21 cellular contexts compared by ENCODE assay signal in the genomic region with DNA sequence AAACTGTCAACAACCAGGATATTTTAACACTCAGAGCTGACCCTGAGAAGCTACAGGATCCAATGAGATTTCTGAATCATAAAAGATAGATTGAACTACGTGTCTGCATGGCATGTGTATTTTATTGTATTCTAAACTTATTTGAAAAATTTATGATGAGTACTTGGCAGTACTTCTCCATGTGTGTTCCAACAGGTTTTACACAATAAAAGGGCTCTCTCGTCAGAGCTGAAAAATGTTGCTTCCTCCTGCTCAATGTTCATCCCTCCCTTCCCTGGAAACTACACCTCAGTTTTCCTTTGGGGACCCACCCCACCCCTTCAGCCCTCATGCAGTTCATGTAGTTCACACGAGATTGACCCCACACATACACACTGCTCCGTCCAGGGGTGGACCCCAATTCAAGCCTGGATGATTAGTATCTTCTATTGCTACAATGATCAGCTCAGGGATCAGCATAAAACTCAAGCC.
"Had no signal": no experiment of that assay in that cellular context is flagged by ENCODE, and none has a peak within 500 bp of the region (broad histone marks: within the 10 kb centered on the region; RNA-seq: fewer than 3 reads in every experiment).

No MANE protein-coding gene starts in this region.

- H3K27me3 Mint-ChIP-seq: activated B cell treated with CpG ODN at 0.5 μM for 24 hours; stimulated activated naive CD8-positive, alpha-beta T cell treated with anti-CD3 and anti-CD28 coated beads, Interleukin-15, Interleukin-2, amounts not matched to agents 100 ng/mL and 50 ng/mL, for 24 hours had no signal

- H3K36me3 ChIP-seq: esophagus squamous epithelium, heart left ventricle, right atrium auricular region, upper lobe of left lung had no signal

- FAIRE-seq: colon, frontal cortex had no signal

- H3K9me3 ChIP-seq: esophagus squamous epithelium, heart left ventricle, right atrium auricular region, testis, upper lobe of left lung had no signal

- H3K4me3 Mint-ChIP-seq: activated B cell treated with CpG ODN at 0.5 μM for 24 hours; activated CD8-positive, alpha-beta T cell treated with anti-CD3 and anti-CD28 coated beads, Interleukin-2, amount 10 ng/mL, durations not matched to agents 7 days and 5 days; immature natural killer cell; naive B cell; stimulated activated naive CD8-positive, alpha-beta T cell treated with anti-CD3 and anti-CD28 coated beads, Interleukin-15, Interleukin-2, amounts not matched to agents 100 ng/mL and 50 ng/mL, for 24 hours; T-helper 1 cell treated with Interleukin-12 subunit alpha and Interleukin-12 subunit beta and Interleukin-4 antibody, amounts not matched to agents 30 μg/mL and 1 μg/mL, for 36 hours had no signal

- H3K27me3 ChIP-seq: esophagus squamous epithelium, heart left ventricle, right atrium auricular region, testis, upper lobe of left lung had no signal

- H3K4me3 ChIP-seq: esophagus squamous epithelium, heart left ventricle, right atrium auricular region, testis, upper lobe of left lung had no signal

- H3K4me1 ChIP-seq: right atrium auricular region, testis, upper lobe of left lung had no signal

- H3K27ac Mint-ChIP-seq: activated B cell treated with CpG ODN at 0.5 μM for 24 hours; activated CD8-positive, alpha-beta T cell treated with anti-CD3 and anti-CD28 coated beads, Interleukin-2, amount 10 ng/mL, durations not matched to agents 7 days and 5 days; activated naive CD4-positive, alpha-beta T cell treated with anti-CD3 and anti-CD28 coated beads, Interleukin-2, amount 50 U/mL, for 72 hours; immature natural killer cell; naive B cell; stimulated activated naive CD8-positive, alpha-beta T cell treated with anti-CD3 and anti-CD28 coated beads, Interleukin-15, Interleukin-2, amounts not matched to agents 100 ng/mL and 50 ng/mL, for 24 hours; T-helper 1 cell treated with Interleukin-12 subunit alpha and Interleukin-12 subunit beta and Interleukin-4 antibody, amounts not matched to agents 30 μg/mL and 1 μg/mL, for 36 hours had no signal

- ATAC-seq: activated CD8-positive, alpha-beta T cell treated with anti-CD3 and anti-CD28 coated beads, Interleukin-2, amount 10 ng/mL, durations not matched to agents 7 days and 5 days; activated naive CD4-positive, alpha-beta T cell treated with anti-CD3 and anti-CD28 coated beads, Interleukin-2, amount 50 U/mL, for 72 hours; heart left ventricle had no signal

- H3K36me3 Mint-ChIP-seq: activated naive CD4-positive, alpha-beta T cell treated with anti-CD3 and anti-CD28 coated beads, Interleukin-2, amount 50 U/mL, for 72 hours; immature natural killer cell; naive B cell had no signal

- H3K9me3 Mint-ChIP-seq: activated B cell treated with CpG ODN at 0.5 μM for 24 hours; activated naive CD4-positive, alpha-beta T cell treated with anti-CD3 and anti-CD28 coated beads, Interleukin-2, amount 50 U/mL, for 72 hours; naive B cell; stimulated activated naive CD8-positive, alpha-beta T cell treated with anti-CD3 and anti-CD28 coated beads, Interleukin-15, Interleukin-2, amounts not matched to agents 100 ng/mL and 50 ng/mL, for 24 hours; T-helper 1 cell treated with Interleukin-12 subunit alpha and Interleukin-12 subunit beta and Interleukin-4 antibody, amounts not matched to agents 30 μg/mL and 1 μg/mL, for 36 hours had no signal

- DNase-seq: activated B cell treated with CpG ODN at 0.5 μM for 24 hours; activated CD4-positive, alpha-beta T cell treated with anti-CD3 and anti-CD28 coated beads for 48 hours; activated CD8-positive, alpha-beta memory T cell treated with anti-CD3 and anti-CD28 coated beads, Interleukin-2, amount 50 U/mL, for 4 hours; activated CD8-positive, alpha-beta T cell treated with anti-CD3 and anti-CD28 coated beads, Interleukin-2, amount 10 ng/mL, durations not matched to agents 7 days and 5 days; activated effector memory CD4-positive, alpha-beta T cell treated with anti-CD3 and anti-CD28 coated beads, Interleukin-2, amount 50 U/mL, for 16 hours; activated T-cell treated with anti-CD3 and anti-CD28 coated beads, Interleukin-2, amount 50 U/mL, for 48 hours; amniotic stem cell; caudate nucleus; esophagus squamous epithelium; heart left ventricle; immature natural killer cell; mammary epithelial cell; naive B cell; testis; upper lobe of left lung had no signal

- H3K27ac ChIP-seq: esophagus squamous epithelium, heart left ventricle, right atrium auricular region, testis, upper lobe of left lung had no signal

- H3K4me1 Mint-ChIP-seq: activated B cell treated with CpG ODN at 0.5 μM for 24 hours, immature natural killer cell, naive B cell had no signal
